ENCODE assay signal across 25 cellular contexts in the genomic region with DNA sequence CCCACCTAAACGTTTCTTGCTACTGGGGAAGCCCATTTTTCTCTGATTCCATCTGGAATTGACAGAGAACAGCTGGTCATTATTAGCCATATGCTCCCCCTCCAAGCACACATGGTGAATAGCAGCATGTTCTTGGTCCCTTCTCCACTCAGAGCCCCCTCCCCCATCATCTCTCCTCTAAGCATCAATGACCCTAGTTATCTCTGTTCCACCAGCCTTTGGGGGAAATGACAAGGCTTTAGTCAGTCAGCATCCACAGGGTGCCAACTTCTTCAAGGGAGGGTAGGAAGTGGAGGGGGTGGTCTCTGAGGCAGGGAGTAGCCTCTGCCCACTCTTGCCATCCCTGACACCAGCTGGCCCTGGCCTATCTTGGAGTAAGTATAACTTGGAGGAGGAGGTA.
DNase-seq lines count a peak whose midpoint lies in the region; ATAC-seq, FAIRE-seq and TF ChIP-seq lines count a peak whose summit lies in the region.
"Had no signal": no experiment of that assay in that cellular context is flagged by ENCODE, and none has a peak within 500 bp of the region (broad histone marks: within the 10 kb centered on the region; RNA-seq: fewer than 3 reads in every experiment).

No MANE protein-coding gene starts in this region.

- H3K9ac ChIP-seq in PC-3 (ENCODE audit: low read length) (no peak overlapping the region), endothelial cell of umbilical vein (replicated peaks; ENCODE audit: extremely low read depth, insufficient read depth, low read length) (no peak overlapping the region)

- POLR2A ChIA-PET in PC-3 (lab: Charles Lee; ENCODE audit: unreplicated experiment) (no interaction called here), endothelial cell of umbilical vein (lab: Charles Lee) (no interaction called here)

- intact Hi-C loops in PC-3 (cut with micrococcal nuclease) (no loop called here), endothelial cell of umbilical vein (cut with micrococcal nuclease) (no loop called here), thyroid gland (cut with DNase I) (no loop called here)

- H4K20me1 ChIP-seq in PC-3 (ENCODE audit: low read length) (no peaks in the 10 kb centered on the region), endothelial cell of umbilical vein (replicated peaks; ENCODE audit: control insufficient read depth, extremely low read depth, insufficient read depth, low read length) (no peaks in the 10 kb centered on the region)

- H3K27me3 ChIP-seq in PC-3 (ENCODE audit: low read length) (no peaks in the 10 kb centered on the region), endothelial cell of umbilical vein (ENCODE audit: control insufficient read depth in 2 of 2, insufficient read depth in 2 of 2, low read length in 2 of 2) (peaks cover 35 to 38% of the 10 kb centered on the region in 2 experiments), thyroid gland (peaks cover 13% of the 10 kb centered on the region)

- H3K9me2 ChIP-seq in PC-3 (replicated peaks; ENCODE audit: low read length): no peaks in the 10 kb centered on the region

- H3K79me2 ChIP-seq in PC-3 (ENCODE audit: low read length): no peaks in the 10 kb centered on the region
- no peaks in the 10 kb centered on the region for H3K79me2 ChIP-seq in endothelial cell of umbilical vein (ENCODE audit: control insufficient read depth, insufficient read depth, low read length)

- H3K27ac ChIP-seq in PC-3 (ENCODE audit: low read length) (peak overlapping the region; percentile 43), endothelial cell of umbilical vein (ENCODE audit: insufficient read depth, low read depth, low read length) (no peak overlapping the region), thyroid gland (no peak overlapping the region)
- H3K27ac ChIP-seq: Peyer's patch had no signal

- H3K4me1 ChIP-seq in PC-3 (ENCODE audit: insufficient read depth, low read length): peaks cover 16% of the 10 kb centered on the region; the same call in 1 of the 2 replicates
- H3K4me1 ChIP-seq in endothelial cell of umbilical vein (ENCODE audit: control insufficient read depth, extremely low read depth, insufficient read depth, low read length): no peaks in the 10 kb centered on the region
- H3K4me1 ChIP-seq in thyroid gland: peaks cover 0 to 14% of the 10 kb centered on the region in 2 donors
- H3K4me1 ChIP-seq: HAP-1 had no signal

- ATAC-seq in PC-3 (no peak), HG03175 (IDR thresholded peaks at IDR 0.05; ENCODE audit: unreplicated experiment) (no peak), HG03432 (IDR thresholded peaks at IDR 0.05; ENCODE audit: unreplicated experiment) (no peak)
- ATAC-seq: CD8-positive, alpha-beta T cell; GM23338; T-helper 17 cell had no signal

- H3K9me3 ChIP-seq in PC-3 (ENCODE audit: low read length) (no peaks in the 10 kb centered on the region), endothelial cell of umbilical vein (replicated peaks; ENCODE audit: control insufficient read depth, insufficient read depth, low read length) (no peaks in the 10 kb centered on the region), thyroid gland (no peaks in the 10 kb centered on the region)
- H3K9me3 ChIP-seq: HAP-1, Peyer's patch had no signal

- H3K4me3 ChIP-seq in PC-3 (ENCODE audit: low read length) (no peak overlapping the region), endothelial cell of umbilical vein (replicated peaks in 1 of 3; ENCODE audit: insufficient read depth in 1 of 3, low read depth in 1 of 3, low read length in 3 of 3) (no peak overlapping the region), thyroid gland (replicated peaks in 1 of 3) (no peak overlapping the region)
- H3K4me3 ChIP-seq: GM23338, HAP-1, Peyer's patch had no signal

- no peak overlapping the region for H2AFZ ChIP-seq in PC-3 (ENCODE audit: low read length)
- no peak overlapping the region for H2AFZ ChIP-seq in endothelial cell of umbilical vein (ENCODE audit: low read depth, low read length)
- H2AFZ ChIP-seq: GM23338 had no signal

- dilution Hi-C loops in endothelial cell of umbilical vein (cut with MboI; ENCODE audit: extremely low pct_ligation_motif_present, low sequenced_read_pairs): no loop called here

- H3K9me1 ChIP-seq in endothelial cell of umbilical vein (replicated peaks; ENCODE audit: control insufficient read depth, extremely low read depth, insufficient read depth, low read length): no peaks in the 10 kb centered on the region

- H3K36me3 ChIP-seq in PC-3 (ENCODE audit: low read depth, low read length): no peaks in the 10 kb centered on the region
- H3K36me3 ChIP-seq in endothelial cell of umbilical vein (ENCODE audit: control insufficient read depth in 2 of 2, extremely low read depth in 1 of 2, insufficient read depth in 2 of 2, low read length in 2 of 2): no peaks in the 10 kb centered on the region
- H3K36me3 ChIP-seq in thyroid gland: no peaks in the 10 kb centered on the region
- H3K36me3 ChIP-seq: HAP-1, Peyer's patch had no signal

- H3K4me2 ChIP-seq in PC-3 (ENCODE audit: low read length) (no peak overlapping the region), endothelial cell of umbilical vein (ENCODE audit: insufficient read depth, low read length) (no peak overlapping the region)
- H3K4me2 ChIP-seq: GM23338 had no signal

- TF ChIP-seq POLR2A in endothelial cell of umbilical vein (IDR thresholded peaks at IDR 0.05; ENCODE audit: low read depth, low read length): no peak
- no peak for TF ChIP-seq POLR2A in thyroid gland (IDR thresholded peaks at IDR 0.05)

- DNase-seq in ELR (ENCODE audit: low read depth) (peak; percentile 17), NCI-H1694 treated with DMSO at 0.1 percent for 48 hours (lab: John Stamatoyannopoulos, UW) (peak; percentile 25), PC-3 (no peak), endothelial cell of umbilical vein (ENCODE audit: low read depth, low spot score) (no peak), thyroid gland (no peak)
- DNase-seq in stimulated activated naive CD4-positive, alpha-beta T cell (lab: John Stamatoyannopoulos, UW): no peak
- DNase-seq: C1 segment of cervical spinal cord; CD8-positive, alpha-beta T cell; DMS153; DND-41; Karpas-422; NCI-H1092 treated with DMSO at 0.1 percent for 48 hours; NCI-H1436; NCI-H1930; NCI-H2107; NCI-H510A; Peyer's patch; SHP77 treated with DMSO at 0.1 percent for 48 hours; SW 1271; T-helper 17 cell had no signal

- CTCF ChIA-PET in PC-3 (lab: Charles Lee): interaction anchor here (0.7 kb wide), 1 partner anchor 160 kb away, joined by 3 read pairs; no protein-coding TSS in a partner anchor
- CTCF ChIA-PET in endothelial cell of umbilical vein (lab: Charles Lee): interaction anchor here (1.7 kb wide), 1 partner anchor 10 kb away, joined by 5 read pairs; no protein-coding TSS in a partner anchor

- 43 to 79% methylated on average over 1 of the region's 1 CpG for WGBS in thyroid gland, 2 donors

- no peaks in the 10 kb centered on the region for H3F3A ChIP-seq in PC-3 (ENCODE audit: low read length, unreplicated experiment)

- BruUV-seq in PC-3 (replicated peaks; lab: Mats Ljungman, UMichigan) (no TSS peak), endothelial cell of umbilical vein (replicated peaks; lab: Mats Ljungman, UMichigan) (no TSS peak)

- TF ChIP-seq CTCF in PC-3 (conservative IDR thresholded peaks at IDR 0.05; ENCODE audit: low read depth, low read length): no peak
- no peak for TF ChIP-seq CTCF in endothelial cell of umbilical vein (IDR thresholded peaks at IDR 0.05; ENCODE audit: extremely low read depth in 1 of 2, insufficient read depth in 1 of 2, low read depth in 1 of 2, low read length in 2 of 2)
- no peak for TF ChIP-seq CTCF in thyroid gland (IDR thresholded peaks at IDR 0.05)

- no peak for FAIRE-seq in endothelial cell of umbilical vein (lab: Jason Lieb, UNC)
- FAIRE-seq: GM18507 had no signal

TF ChIP-seq in endothelial cell of umbilical vein, 7 proteins besides CTCF, POLR2A, EP300 and RAD21:
- TF ChIP-seq JUN (IDR thresholded peaks at IDR 0.05; ENCODE audit: borderline replicate concordance, insufficient read depth, insufficient read length, low read depth) (no peak), GATA2 (IDR thresholded peaks at IDR 0.05; ENCODE audit: insufficient read depth, insufficient read length, low read depth, low read length) (peak; percentile 59)

Comparison
In these comparisons a context has a peak if more than half of its experiments do, and no peak if none do; other contexts are left out.
1. DNase-seq: peak in ELR (single experiment) and NCI-H1694 treated with DMSO at 0.1 percent for 48 hours (single experiment); none in PC-3 (single experiment), endothelial cell of umbilical vein (single experiment), thyroid gland (0 of 2) and stimulated activated naive CD4-positive, alpha-beta T cell (0 of 6).